Comparison of ENCODE assay signal across 18 cellular contexts in the genomic region with DNA sequence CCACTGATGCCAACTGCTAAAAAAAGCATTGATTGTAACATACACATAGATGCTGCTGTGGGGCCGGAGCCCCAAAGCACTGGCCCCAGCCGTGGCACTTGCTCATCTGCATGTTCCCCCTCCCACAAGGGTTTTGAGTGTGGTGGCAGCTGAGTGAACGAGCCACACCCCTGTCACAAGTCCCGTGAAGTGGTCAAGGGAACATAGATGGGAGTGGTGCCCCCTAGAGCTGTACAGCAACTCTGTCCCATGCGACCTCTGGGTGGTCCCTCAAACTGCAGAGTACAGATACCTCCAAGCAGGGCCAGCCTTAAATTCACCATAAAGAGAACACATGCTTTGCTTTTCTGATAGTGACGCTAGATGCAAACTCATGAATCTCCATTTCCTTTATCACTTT.
DNase-seq lines count a peak whose midpoint lies in the region; ATAC-seq and TF ChIP-seq lines count a peak whose summit lies in the region.
"Had no signal": no experiment of that assay in that cellular context is flagged by ENCODE, and none has a peak within 500 bp of the region (broad histone marks: within the 10 kb centered on the region; RNA-seq: fewer than 3 reads in every experiment).

No MANE protein-coding gene starts in this region.

- no peak overlapping the region for H2AFZ ChIP-seq in PC-3 (ENCODE audit: low read length)
- H2AFZ ChIP-seq: GM23248 had no signal

- H3K4me3 ChIP-seq in left ventricle myocardium inferior (no peak overlapping the region), BE2C (ENCODE audit: low read depth, low read length) (no peak overlapping the region), PC-3 (ENCODE audit: low read length) (no peak overlapping the region), right cardiac atrium (ENCODE audit: low read length) (no peak overlapping the region), adrenal gland (no peak overlapping the region)
- H3K4me3 ChIP-seq: GM12878, GM23248, HAP-1 had no signal

- 80% methylated on average over 6 of the region's 6 CpGs for whole genome bisulfite sequencing in right cardiac atrium
- WGBS in adrenal gland, 4 donors = 78 to 86% (median 85%) methylated on average over 2 to 6 of the region's 6 CpGs

- ATAC-seq in Right ventricle myocardium superior (ENCODE audit: poor library complexity) (peak; percentile 36), PC-3 (no peak), right cardiac atrium (peak; percentile 38 to 42)
- ATAC-seq: GM12878 had no signal

- H3K36me3 ChIP-seq in left ventricle myocardium inferior (no peaks in the 10 kb centered on the region), BE2C (no peaks in the 10 kb centered on the region), PC-3 (ENCODE audit: low read depth, low read length) (no peaks in the 10 kb centered on the region), adrenal gland (replicated peaks in 1 of 2) (no peaks in the 10 kb centered on the region)
- H3K36me3 ChIP-seq: HAP-1 had no signal

- H3K27ac ChIP-seq in left ventricle myocardium inferior (replicated peaks) (no peak overlapping the region), PC-3 (ENCODE audit: low read length) (no peak overlapping the region), right cardiac atrium (ENCODE audit: low read length) (no peak overlapping the region), adrenal gland (no peak overlapping the region)
- H3K27ac ChIP-seq: GM23248 had no signal

- DNase-seq in Right ventricle myocardium superior (no peak), left ventricle myocardium inferior (no peak), BE2C (no peak), PC-3 (no peak), right cardiac atrium (no peak), adrenal gland (no peak), DMS 273 treated with DMSO at 0.1 percent for 48 hours (lab: John Stamatoyannopoulos, UW) (no peak)
- DNase-seq in activated naive CD4-positive, alpha-beta T cell treated with anti-CD3 and anti-CD28 coated beads, Interleukin-2, amount 50 U/mL, for 16 hours = no peak
- DNase-seq: 8988T; ACHN; C1 segment of cervical spinal cord; Calu3; CD4-positive, alpha-beta T cell; DMS79; GM23248; HFFc6 had no signal

- H3K9me3 ChIP-seq in left ventricle myocardium inferior (replicated peaks) = no peaks in the 10 kb centered on the region
- H3K9me3 ChIP-seq in BE2C = no peaks in the 10 kb centered on the region
- no peaks in the 10 kb centered on the region for H3K9me3 ChIP-seq in PC-3 (ENCODE audit: low read length)
- H3K9me3 ChIP-seq in right cardiac atrium (ENCODE audit: control insufficient read depth, low read length) = no peaks in the 10 kb centered on the region
- H3K9me3 ChIP-seq in adrenal gland (replicated peaks in 1 of 3) = no peaks in the 10 kb centered on the region
- H3K9me3 ChIP-seq: HAP-1 had no signal

- H3K4me1 ChIP-seq in left ventricle myocardium inferior (peaks cover 3% of the 10 kb centered on the region), BE2C (peaks cover 4% of the 10 kb centered on the region; the same call in 1 of the 2 replicates), PC-3 (ENCODE audit: insufficient read depth, low read length) (no peaks in the 10 kb centered on the region), right cardiac atrium (ENCODE audit: control insufficient read depth, insufficient read depth, low read length) (no peaks in the 10 kb centered on the region), adrenal gland (replicated peaks in 1 of 2) (no peaks in the 10 kb centered on the region)

- no peak for TF ChIP-seq CTCF in left ventricle myocardium inferior (IDR thresholded peaks at IDR 0.05; ENCODE audit: borderline replicate concordance)
- TF ChIP-seq CTCF in BE2C (IDR thresholded peaks at IDR 0.05; ENCODE audit: low read depth, low read length) = 0 out of 2 replicates have a peak, but pooled peaks have one; percentile 6
- peak; percentile 26; the same call in 1 of the 2 replicates for TF ChIP-seq CTCF in PC-3 (conservative IDR thresholded peaks at IDR 0.05; ENCODE audit: low read depth, low read length)
- TF ChIP-seq CTCF in adrenal gland (IDR thresholded peaks at IDR 0.05) = no peak

- H3K79me2 ChIP-seq in PC-3 (ENCODE audit: low read length) = no peaks in the 10 kb centered on the region

- CTCF ChIA-PET in PC-3 (lab: Charles Lee) = no interaction called here

- POLR2A ChIA-PET in PC-3 (lab: Charles Lee; ENCODE audit: unreplicated experiment) = no interaction called here

- TF ChIP-seq POLR2A in adrenal gland (IDR thresholded peaks at IDR 0.05) = no peak

- no peaks in the 10 kb centered on the region for H4K20me1 ChIP-seq in PC-3 (ENCODE audit: low read length)

- intact Hi-C loops in Right ventricle myocardium superior (cut with DNase I) = no loop called here
- intact Hi-C loops in left ventricle myocardium inferior (cut with micrococcal nuclease) = no loop called here
- intact Hi-C loops in PC-3 (cut with micrococcal nuclease) = no loop called here
- intact Hi-C loops in right cardiac atrium (cut with DNase I) = no loop called here
- intact Hi-C loops in adrenal gland (cut with DNase I) = no loop called here

- no peak overlapping the region for H3K9ac ChIP-seq in PC-3 (ENCODE audit: low read length)
- H3K9ac ChIP-seq: GM23248 had no signal

- H3K27me3 ChIP-seq in left ventricle myocardium inferior (ENCODE audit: low read depth) (no peaks in the 10 kb centered on the region), BE2C (no peaks in the 10 kb centered on the region), PC-3 (ENCODE audit: low read length) (no peaks in the 10 kb centered on the region), right cardiac atrium (ENCODE audit: control insufficient read depth, insufficient read depth) (no peaks in the 10 kb centered on the region), adrenal gland (no peaks in the 10 kb centered on the region)

- H3K4me2 ChIP-seq in PC-3 (ENCODE audit: low read length) = no peak overlapping the region

- H3F3A ChIP-seq in PC-3 (ENCODE audit: low read length, unreplicated experiment) = no peaks in the 10 kb centered on the region

- H3K9me2 ChIP-seq in PC-3 (replicated peaks; ENCODE audit: low read length) = no peaks in the 10 kb centered on the region

- no TSS peak for BruUV-seq in PC-3 (replicated peaks; lab: Mats Ljungman, UMichigan)

Comparison
In these comparisons a context has a peak if more than half of its experiments do, and no peak if none do; other contexts are left out.
1. CTCF ChIP-seq: peak in BE2C (single experiment) and PC-3 (single experiment); none in left ventricle myocardium inferior (single experiment) and adrenal gland (0 of 6).